In genomic region chr1:51048021-51048420, GRCh38 we compare ENCODE assay signal across 36 cellular contexts. TPM values are rescaled to one million over a fixed set of nuclear protein-coding genes. Genes with fewer than 3 reads are reported as not detected.
"Had no signal": no experiment of that assay in that cellular context is flagged by ENCODE, and none has a peak within 500 bp of the region (broad histone marks: within the 10 kb centered on the region; RNA-seq: fewer than 3 reads in every experiment).

No MANE protein-coding gene starts in this region.

- H3K9ac ChIP-seq: neural progenitor cell, parathyroid adenoma had no signal

- H3K4me2 ChIP-seq: neural progenitor cell, smooth muscle cell had no signal

- H2AFZ ChIP-seq: neural progenitor cell, parathyroid adenoma had no signal

- H3K4me1 ChIP-seq: neural progenitor cell, parathyroid adenoma, psoas muscle, right lobe of liver, spleen, suprapubic skin, testis, tibial artery, transverse colon, upper lobe of right lung, vagina had no signal

- DNase-seq: natural killer cell; occipital lobe; ovary; posterior cingulate gyrus; psoas muscle; right cardiac atrium; right lobe of liver; sigmoid colon; spleen; stimulated activated CD4-positive, alpha-beta T cell treated with anti-CD3 and anti-CD28 coated beads, Interleukin-12 subunit alpha, Interleukin-12 subunit beta, amount 100 ng/mL, for 4 hours; stimulated activated CD4-positive, alpha-beta T cell treated with anti-CD3 and anti-CD28 coated beads, Interleukin-1b, Interleukin-23, amount 100 ng/mL, for 48 hours; stimulated activated CD4-positive, alpha-beta T cell treated with anti-CD3 and anti-CD28 coated beads, Interleukin-4, amount 100 ng/mL, for 1 hour; stimulated activated CD4-positive, alpha-beta T cell treated with anti-CD3 and anti-CD28 coated beads, Interleukin-4, amount 100 ng/mL, for 4 hours; stimulated activated CD8-positive, alpha-beta memory T cell treated with anti-CD3 and anti-CD28 coated beads, Interleukin-4, amount 100 ng/mL, for 48 hours; stimulated activated naive CD4-positive, alpha-beta T cell; stimulated activated naive CD8-positive, alpha-beta T cell treated with anti-CD3 and anti-CD28 coated beads, Interleukin-15, amount 100 ng/mL, for 72 hours; stimulated activated naive CD8-positive, alpha-beta T cell treated with anti-CD3 and anti-CD28 coated beads, Interleukin-15, Interleukin-2, amounts not matched to agents 100 U/mL and 50 U/mL, for 24 hours; substantia nigra; testis; tibial artery; transverse colon; upper lobe of right lung had no signal

- H3K79me2 ChIP-seq: parathyroid adenoma had no signal

- H3K27ac ChIP-seq: neural progenitor cell, ovary, parathyroid adenoma, psoas muscle, right lobe of liver, sigmoid colon, skin epidermis, spleen, suprapubic skin, testis, tibial artery, transverse colon, upper lobe of right lung, vagina had no signal

- H3K27me3 ChIP-seq: ovary, right lobe of liver, sigmoid colon, suprapubic skin, testis, tibial artery, transverse colon, upper lobe of right lung, vagina had no signal

- H3K9me3 ChIP-seq: ovary, psoas muscle, right lobe of liver, sigmoid colon, testis, transverse colon, upper lobe of right lung, vagina had no signal

- H3K27ac Mint-ChIP-seq: natural killer cell; nephron; neural progenitor cell; progenitor cell of endocrine pancreas; stimulated activated memory B cell treated with anti-CD40 and anti-IgM and Interleukin-4, amounts not matched to agents 10 μg/mL and 1 μg/mL and 100 μg/mL, for 72 hours; stimulated activated naive CD8-positive, alpha-beta T cell treated with anti-CD3 and anti-CD28 coated beads, Interleukin-15, amount 100 ng/mL, for 72 hours; type B pancreatic cell had no signal

- H3K36me3 ChIP-seq: neural progenitor cell, ovary, right lobe of liver, sigmoid colon, spleen, suprapubic skin, tibial artery, transverse colon, upper lobe of right lung, vagina had no signal

- H3K4me3 Mint-ChIP-seq: natural killer cell; nephron; neural progenitor cell; stimulated activated memory B cell treated with anti-CD40 and anti-IgM and Interleukin-4, amounts not matched to agents 10 μg/mL and 1 μg/mL and 100 μg/mL, for 72 hours; stimulated activated naive CD8-positive, alpha-beta T cell treated with anti-CD3 and anti-CD28 coated beads, Interleukin-15, amount 100 ng/mL, for 72 hours; type B pancreatic cell had no signal

- H3K36me3 Mint-ChIP-seq: natural killer cell; neural progenitor cell; stimulated activated memory B cell treated with anti-CD40 and anti-IgM and Interleukin-4, amounts not matched to agents 10 μg/mL and 1 μg/mL and 100 μg/mL, for 72 hours; type B pancreatic cell had no signal

- H3K9me3 Mint-ChIP-seq: natural killer cell; nephron; neural progenitor cell; stimulated activated memory B cell treated with anti-CD40 and anti-IgM and Interleukin-4, amounts not matched to agents 10 μg/mL and 1 μg/mL and 100 μg/mL, for 72 hours; type B pancreatic cell had no signal

- H3K4me3 ChIP-seq: neural progenitor cell, ovary, psoas muscle, right lobe of liver, sigmoid colon, skin epidermis, smooth muscle cell, spleen, suprapubic skin, testis, tibial artery, transverse colon, upper lobe of right lung, vagina had no signal

- H3K4me1 Mint-ChIP-seq: natural killer cell; nephron; neural progenitor cell; stimulated activated memory B cell treated with anti-CD40 and anti-IgM and Interleukin-4, amounts not matched to agents 10 μg/mL and 1 μg/mL and 100 μg/mL, for 72 hours; stimulated activated naive CD8-positive, alpha-beta T cell treated with anti-CD3 and anti-CD28 coated beads, Interleukin-15, amount 100 ng/mL, for 72 hours had no signal

- ATAC-seq: natural killer cell; psoas muscle; right cardiac atrium; right lobe of liver; stimulated activated memory B cell treated with anti-CD40 and anti-IgM and Interleukin-4, amounts not matched to agents 10 μg/mL and 1 μg/mL and 100 μg/mL, for 72 hours; stimulated activated naive CD8-positive, alpha-beta T cell treated with anti-CD3 and anti-CD28 coated beads, Interleukin-15, amount 100 ng/mL, for 72 hours; stimulated activated naive CD8-positive, alpha-beta T cell treated with anti-CD3 and anti-CD28 coated beads, Interleukin-15, Interleukin-2, amounts not matched to agents 100 U/mL and 50 U/mL, for 24 hours; upper lobe of right lung had no signal

RNA-seq across cellular contexts. Expression of gene C1orf185, which starts 54.0 kb away (rescaled TPM):
- total RNA-seq: natural killer cell, occipital lobe, osteoblast, ovary, progenitor cell of endocrine pancreas, psoas muscle, right cardiac atrium, right lobe of liver, sigmoid colon, smooth muscle cell, spleen, suprapubic skin, transverse colon, upper lobe of right lung, urinary bladder, vagina had no signal
- polyA plus RNA-seq: neural cell, ovary, psoas muscle, right cardiac atrium, sigmoid colon, smooth muscle cell, spleen, thymus, urinary bladder had no signal
